In genomic region chr1:77538956-77539509, GRCh38 we compare ENCODE assay signal across 8 cellular contexts.
DNase-seq lines count a peak whose midpoint lies in the region; ATAC-seq and TF ChIP-seq lines count a peak whose summit lies in the region.

No MANE protein-coding gene starts in this region.

- CTCF ChIA-PET in HEK293T (lab: Yijun Ruan, JAX) = no interaction called here

- H3K27ac ChIP-seq in substantia nigra (ENCODE audit: low read depth, low read length, poor library complexity, severe bottlenecking) = peak overlapping the region; percentile 73

- ATAC-seq in GM18502 (IDR thresholded peaks at IDR 0.05; ENCODE audit: poor library complexity, unreplicated experiment) = peak; percentile 59
- ATAC-seq in HG02623 (IDR thresholded peaks at IDR 0.05; ENCODE audit: unreplicated experiment) = peak; percentile 49

- DNase-seq in NCI-H524 treated with DMSO at 0.1 percent for 48 hours (lab: John Stamatoyannopoulos, UW) = peak; percentile 10
- DNase-seq in fibroblast of the conjunctiva (ENCODE audit: low read depth) = peak; percentile 85
- peak in 1 of 49 donors; percentile 40 for DNase-seq in substantia nigra (lab: John Stamatoyannopoulos, UW)
- no peak for DNase-seq in HEK293T (ENCODE audit: extremely low spot score)
- no peak for DNase-seq in NK-92 (lab: John Stamatoyannopoulos, UW; ENCODE audit: unreplicated experiment)
- no peak for DNase-seq in iPS-NIHi11 (ENCODE audit: low spot score)

- POLR2A ChIA-PET in HEK293T (lab: Yijun Ruan, JAX) = no interaction called here

TF ChIP-seq in HEK293T, 16 proteins besides CTCF, POLR2A, EP300 and RAD21:
- TF ChIP-seq, protein P1, sequence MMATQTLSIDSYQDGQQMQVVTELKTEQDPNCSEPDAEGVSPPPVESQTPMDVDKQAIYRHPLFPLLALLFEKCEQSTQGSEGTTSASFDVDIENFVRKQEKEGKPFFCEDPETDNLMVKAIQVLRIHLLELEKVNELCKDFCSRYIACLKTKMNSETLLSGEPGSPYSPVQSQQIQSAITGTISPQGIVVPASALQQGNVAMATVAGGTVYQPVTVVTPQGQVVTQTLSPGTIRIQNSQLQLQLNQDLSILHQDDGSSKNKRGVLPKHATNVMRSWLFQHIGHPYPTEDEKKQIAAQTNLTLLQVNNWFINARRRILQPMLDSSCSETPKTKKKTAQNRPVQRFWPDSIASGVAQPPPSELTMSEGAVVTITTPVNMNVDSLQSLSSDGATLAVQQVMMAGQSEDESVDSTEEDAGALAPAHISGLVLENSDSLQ (IDR thresholded peaks at IDR 0.05) = no peak
- TF ChIP-seq CTBP1 (IDR thresholded peaks at IDR 0.05; ENCODE audit: borderline replicate concordance) (no peak), FOXA1 (IDR thresholded peaks at IDR 0.05) (no peak), ELF4 (IDR thresholded peaks at IDR 0.05) (no peak), SP1 (IDR thresholded peaks at IDR 0.05) (no peak), TARDBP (IDR thresholded peaks at IDR 0.05) (no peak), LEF1 (IDR thresholded peaks at IDR 0.05; ENCODE audit: borderline replicate concordance) (no peak), ZNF384 (IDR thresholded peaks at IDR 0.05) (no peak), SUZ12 (IDR thresholded peaks at IDR 0.05) (no peak), NFRKB (IDR thresholded peaks at IDR 0.05) (no peak), L3MBTL2 (conservative IDR thresholded peaks at IDR 0.05) (no peak), HDGF (IDR thresholded peaks at IDR 0.05; ENCODE audit: borderline replicate concordance) (no peak), BHLHE40 (IDR thresholded peaks at IDR 0.05; ENCODE audit: borderline replicate concordance) (no peak), FOXK2 (IDR thresholded peaks at IDR 0.05) (no peak), ARNT (IDR thresholded peaks at IDR 0.05) (no peak), FOXM1 (IDR thresholded peaks at IDR 0.05; ENCODE audit: borderline replicate concordance) (no peak)

Comparison
In these comparisons a context has a peak if more than half of its experiments do, and no peak if none do; other contexts are left out.
1. DNase-seq: peak in NCI-H524 treated with DMSO at 0.1 percent for 48 hours (single experiment) and fibroblast of the conjunctiva (single experiment); none in HEK293T (single experiment), NK-92 (single experiment) and iPS-NIHi11 (single experiment).